Comparison of ENCODE assay signal across 8 cellular contexts in the genomic region with DNA sequence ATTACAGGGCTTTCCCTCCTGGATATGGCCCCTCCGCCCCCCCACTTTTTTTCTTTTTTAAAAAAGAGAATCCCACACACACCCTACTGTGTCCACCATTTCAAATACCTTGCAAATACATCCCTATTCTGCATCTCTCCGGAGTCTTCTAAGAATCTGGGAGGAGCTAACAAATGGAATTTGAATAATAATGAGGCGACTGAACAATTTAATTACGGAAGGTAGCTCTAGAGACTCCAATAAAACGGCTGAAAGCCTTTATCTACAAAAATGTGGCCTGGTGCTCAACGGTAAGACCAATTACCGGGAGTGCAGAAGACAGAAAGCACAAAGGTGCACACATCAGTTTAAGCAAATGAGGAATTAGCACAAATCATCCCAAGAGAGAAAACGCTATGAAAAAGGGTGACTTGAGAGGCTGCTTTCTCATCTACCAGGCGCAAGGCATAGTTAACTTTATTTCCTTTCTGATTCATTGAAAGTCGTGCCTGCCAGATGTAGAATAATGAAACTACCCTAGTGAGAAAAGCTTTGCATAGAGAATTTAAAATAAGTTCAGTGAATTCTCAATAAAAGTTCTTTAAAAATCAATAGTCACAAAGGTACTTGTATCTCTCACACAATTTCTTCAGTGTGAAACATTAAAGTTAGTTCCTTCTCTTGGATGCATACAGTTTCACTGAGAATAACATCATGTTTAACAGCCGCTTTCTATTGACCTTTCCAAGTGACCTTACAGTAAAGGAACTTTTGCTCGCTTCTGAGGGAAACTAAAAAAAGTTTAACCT. TPM values are rescaled to one million over a fixed set of nuclear protein-coding genes. Genes with fewer than 3 reads are reported as not detected.
DNase-seq lines count a peak whose midpoint lies in the region; ATAC-seq, FAIRE-seq and TF ChIP-seq lines count a peak whose summit lies in the region.

No MANE protein-coding gene starts in this region.

- H3K4me1 ChIP-seq in cardiac muscle cell (ENCODE audit: low read depth) = peaks cover 37% of the 10 kb centered on the region
- peaks cover 25% of the 10 kb centered on the region for H3K4me1 ChIP-seq in HepG2 (ENCODE audit: insufficient read depth, low read length)
- peaks cover 11 to 21% (median 17%) of the 10 kb centered on the region in 4 donors for H3K4me1 ChIP-seq in upper lobe of left lung

- TF ChIP-seq POLR2A in HepG2 (IDR thresholded peaks at IDR 0.05; ENCODE audit: insufficient read depth in 1 of 2, low read depth in 2 of 2, low read length in 2 of 2) = no peak
- no peak for TF ChIP-seq POLR2A in upper lobe of left lung (IDR thresholded peaks at IDR 0.05)

- H3K79me2 ChIP-seq in HepG2 (ENCODE audit: insufficient read depth, low read length) = no peaks in the 10 kb centered on the region

- H3K36me3 ChIP-seq in cardiac muscle cell = no peaks in the 10 kb centered on the region
- no peaks in the 10 kb centered on the region for H3K36me3 ChIP-seq in HepG2 (replicated peaks in 1 of 2; ENCODE audit: control insufficient read depth in 1 of 2, insufficient read depth in 2 of 2, low read length in 2 of 2)
- no peaks in the 10 kb centered on the region for H3K36me3 ChIP-seq in upper lobe of left lung

- in situ Hi-C loops in HepG2 (cut with HindIII; ENCODE audit: extremely low pct_ligation_motif_present, low pct_unique_long_range_greater_than_20kb) = no loop called here

- TF ChIP-seq EP300 in HepG2 (IDR thresholded peaks at IDR 0.05; ENCODE audit: low read depth in 2 of 2, low read length in 2 of 2) (no peak), HepG2 (CRISPR knock-in tag; IDR thresholded peaks at IDR 0.05; ENCODE audit: borderline replicate concordance) (no peak), upper lobe of left lung (IDR thresholded peaks at IDR 0.05) (no peak)

- no peaks in the 10 kb centered on the region for H3K9me3 Mint-ChIP-seq in activated CD4-positive, alpha-beta memory T cell treated with anti-CD3 and anti-CD28 coated beads, Interleukin-2, amount 10 ng/mL, durations not matched to agents 7 days and 5 days

- H3K36me3 Mint-ChIP-seq in activated CD4-positive, alpha-beta memory T cell treated with anti-CD3 and anti-CD28 coated beads, Interleukin-2, amount 10 ng/mL, durations not matched to agents 7 days and 5 days (ENCODE audit: low read depth) = no peaks in the 10 kb centered on the region

- DNase-seq in cardiac muscle cell (ENCODE audit: low read depth in 1 of 2, low spot score in 1 of 2) (no peak), Right ventricle myocardium superior (no peak), HepG2 (ENCODE audit: low spot score) (no peak), upper lobe of left lung (no peak), NCI-H2107 treated with DMSO at 0.1 percent for 48 hours (lab: John Stamatoyannopoulos, UW; ENCODE audit: unreplicated experiment) (no peak), RKO (ENCODE audit: low spot score) (no peak)
- DNase-seq in activated CD4-positive, alpha-beta memory T cell treated with anti-CD3 and anti-CD28 coated beads, Interleukin-2, amount 10 ng/mL, durations not matched to agents 7 days and 5 days = no peak

- H3K9ac ChIP-seq in HepG2 (ENCODE audit: insufficient read depth, low read depth, low read length) = no peak overlapping the region

- TF ChIP-seq RAD21 in HepG2 (CRISPR knock-in tag; IDR thresholded peaks at IDR 0.05) = no peak

- H3K9me3 ChIP-seq in cardiac muscle cell (ENCODE audit: low read depth) (no peaks in the 10 kb centered on the region), HepG2 (ENCODE audit: low read length) (no peaks in the 10 kb centered on the region), upper lobe of left lung (no peaks in the 10 kb centered on the region)

- H3K27ac ChIP-seq in cardiac muscle cell = peak overlapping the region; percentile 94
- H3K27ac ChIP-seq in HepG2 (ENCODE audit: extremely low read length, insufficient read depth, low read length) = no peak overlapping the region
- peak overlapping the region in 3 of 4 donors; percentile 71 to 86 (median 86) for H3K27ac ChIP-seq in upper lobe of left lung

- 12% methylated on average over 12 of the region's 12 CpGs for WGBS in HepG2 (ENCODE audit: low lambda C conversion rate)
- WGBS in upper lobe of left lung, 2 donors = 60 to 66% methylated on average over 12 of the region's 12 CpGs

- no peaks in the 10 kb centered on the region for H4K20me1 ChIP-seq in HepG2 (ENCODE audit: insufficient read depth, low read length)

- ATAC-seq in Right ventricle myocardium superior (ENCODE audit: poor library complexity) (no peak), HepG2 (no peak), upper lobe of left lung (ENCODE audit: low FRiP score in 2 of 2) (no peak), GM21737 (IDR thresholded peaks at IDR 0.05; ENCODE audit: unreplicated experiment) (no peak)

- peak overlapping the region; percentile 78 for H3K4me2 ChIP-seq in HepG2 (ENCODE audit: low read depth, low read length)

- peaks cover 43% of the 10 kb centered on the region for H3K27me3 Mint-ChIP-seq in activated CD4-positive, alpha-beta memory T cell treated with anti-CD3 and anti-CD28 coated beads, Interleukin-2, amount 10 ng/mL, durations not matched to agents 7 days and 5 days

- CTCF ChIA-PET in activated CD4-positive, alpha-beta memory T cell treated with anti-CD3 and anti-CD28 coated beads, Interleukin-2, amount 10 ng/mL, durations not matched to agents 7 days and 5 days (lab: Charles Lee) = interaction anchor here (1.3 kb wide), 1 partner anchor 39 kb away, joined by 4 read pairs; no protein-coding TSS in a partner anchor
- CTCF ChIA-PET in HepG2 (lab: Yijun Ruan, JAX; ENCODE audit: low intra/inter-chr PET ratio, low total read pairs) = no interaction called here

- POLR2A ChIA-PET in activated CD4-positive, alpha-beta memory T cell treated with anti-CD3 and anti-CD28 coated beads, Interleukin-2, amount 10 ng/mL, durations not matched to agents 7 days and 5 days (lab: Charles Lee) = interaction anchor here (1.1 to 3.0 kb wide), 5 partner anchors 34 to 330 kb away, joined by 3 to 12 read pairs (median 3); partner anchors contain the start of gene PNRC1
- POLR2A ChIA-PET in HepG2 (lab: Yijun Ruan, JAX) = no interaction called here

- intact Hi-C loops in Right ventricle myocardium superior (cut with DNase I) = loop anchor here (5.0 kb wide), 1 partner anchor 38 kb away; no protein-coding TSS in a partner anchor
- intact Hi-C loops in HepG2 (cut with micrococcal nuclease; ENCODE audit: unreplicated experiment) = no loop called here

- TF ChIP-seq CTCF in cardiac muscle cell (IDR thresholded peaks at IDR 0.05; ENCODE audit: low read depth, low read length) (no peak), HepG2 (CRISPR knock-in tag; IDR thresholded peaks at IDR 0.05) (no peak), upper lobe of left lung (IDR thresholded peaks at IDR 0.05) (no peak)

- H2AFZ ChIP-seq in HepG2 (ENCODE audit: low read length) = no peak overlapping the region

- H3K4me1 Mint-ChIP-seq in activated CD4-positive, alpha-beta memory T cell treated with anti-CD3 and anti-CD28 coated beads, Interleukin-2, amount 10 ng/mL, durations not matched to agents 7 days and 5 days = peaks cover 21% of the 10 kb centered on the region

- peak overlapping the region; percentile 71 for H3K4me3 Mint-ChIP-seq in activated CD4-positive, alpha-beta memory T cell treated with anti-CD3 and anti-CD28 coated beads, Interleukin-2, amount 10 ng/mL, durations not matched to agents 7 days and 5 days

- no peak for FAIRE-seq in HepG2 (lab: Jason Lieb, UNC)

- H3K27ac Mint-ChIP-seq in activated CD4-positive, alpha-beta memory T cell treated with anti-CD3 and anti-CD28 coated beads, Interleukin-2, amount 10 ng/mL, durations not matched to agents 7 days and 5 days = no peak overlapping the region

- H3K4me3 ChIP-seq in cardiac muscle cell (peak overlapping the region; percentile 72), HepG2 (replicated peaks in 1 of 3; ENCODE audit: insufficient read depth in 1 of 3, low read depth in 2 of 3, low read length in 3 of 3) (0 out of 6 replicates have a peak overlapping the region, but pooled peaks of 1 of the 3 experiments have one; percentile 72), upper lobe of left lung (peak overlapping the region in 3 of 4 donors; percentile 60 to 77 (median 70))

- H3K27me3 ChIP-seq in cardiac muscle cell = no peaks in the 10 kb centered on the region
- H3K27me3 ChIP-seq in HepG2 (ENCODE audit: control insufficient read depth in 1 of 2, insufficient read depth in 2 of 2, low read length in 2 of 2) = peaks cover 1 to 51% of the 10 kb centered on the region in 2 experiments; a peak in 4 of 5 replicates
- H3K27me3 ChIP-seq in upper lobe of left lung = no peaks in the 10 kb centered on the region

- BruUV-seq in HepG2 (replicated peaks; lab: Mats Ljungman, UMichigan) = no TSS peak

RNA-seq across cellular contexts. Expression of gene RRAGD, which starts 1.6 kb away (rescaled TPM):
- 32.4 and 33.2 TPM in 2 replicates for total RNA-seq in cardiac muscle cell
- 39.8 and 40.1 TPM in 2 replicates for polyA plus RNA-seq in cardiac muscle cell
- total RNA-seq in Right ventricle myocardium superior = 130 TPM
- 10 to 100 TPM; 11.3 to 11.6 TPM for total RNA-seq in activated CD4-positive, alpha-beta memory T cell treated with anti-CD3 and anti-CD28 coated beads, Interleukin-2, amount 10 ng/mL, durations not matched to agents 7 days and 5 days
- 0.35 and 0.39 TPM in 2 replicates for total RNA-seq in HepG2 (2016; rRNA removed; fragmentation: Illumina TruSeq; extraction: Trizol)
- total RNA-seq in HepG2 (2016; cell fraction: cytosol; rRNA removed; fragmentation: Illumina TruSeq; extraction: Trizol; ENCODE audit: low read depth) = 0.26 and 0.30 TPM in 2 replicates
- 0.30 and 0.63 TPM in 2 replicates for total RNA-seq in HepG2 (2016; cell fraction: insoluble cytoplasmic fraction; rRNA removed; fragmentation: Illumina TruSeq; extraction: Trizol)
- total RNA-seq in HepG2 (2016; cell fraction: membrane; rRNA removed; fragmentation: Illumina TruSeq; extraction: Trizol) = 0.69 and 1.1 TPM in 2 replicates
- 0.28 and 0.53 TPM in 2 replicates for total RNA-seq in HepG2 (2016; cell fraction: nucleus; rRNA removed; fragmentation: Illumina TruSeq; extraction: Trizol)
- 0.53 and 0.57 TPM in 2 replicates for polyA plus RNA-seq in HepG2 (2011; rRNA removed)
- polyA plus RNA-seq in HepG2 (2011; cell fraction: cytosol; rRNA removed) = 0.12 and 0.37 TPM in 2 replicates
- polyA plus RNA-seq in HepG2 (2011; cell fraction: nucleus; rRNA removed) = 0.05 and 0.06 TPM in 2 replicates
- 0.21 and 0.85 TPM in 2 replicates for polyA plus RNA-seq in HepG2 (2012)
- polyA plus RNA-seq in HepG2 (2016; cell fraction: cytosol; fragmentation: Illumina TruSeq; extraction: Trizol; ENCODE audit: low read depth) = 0.37 and 0.38 TPM in 2 replicates
- 0.17 and 0.53 TPM in 2 replicates for polyA plus RNA-seq in HepG2 (2016; cell fraction: insoluble cytoplasmic fraction; fragmentation: Illumina TruSeq; extraction: Trizol; ENCODE audit: low read depth)
- polyA plus RNA-seq in HepG2 (2016; cell fraction: membrane; fragmentation: Illumina TruSeq; extraction: Trizol; ENCODE audit: low read depth) = 0.69 and 0.86 TPM in 2 replicates
- 0.22 TPM in 1 of 2 replicates, not detected in the other for polyA plus RNA-seq in HepG2 (2016; cell fraction: nucleus; fragmentation: Illumina TruSeq; extraction: Trizol; ENCODE audit: insufficient read depth, low read depth)
- 0.26 TPM in 1 of 2 replicates, not detected in the other for polyA minus RNA-seq in HepG2 (2011; rRNA and poly(A)+ RNA removed; ENCODE audit: low replicate concordance)
- 0.62 and 1.3 TPM in 2 replicates for polyA minus RNA-seq in HepG2 (2011; cell fraction: cytosol; rRNA and poly(A)+ RNA removed)
- polyA minus RNA-seq in HepG2 (2011; cell fraction: nucleus; rRNA and poly(A)+ RNA removed) = 0.12 and 0.13 TPM in 2 replicates
- 10 to 100 TPM; 17.5 to 62.7 (median 29.7) TPM for total RNA-seq in upper lobe of left lung

RNA-seq across cellular contexts. Expression of gene ANKRD6, which starts 22.5 kb away (rescaled TPM):
- total RNA-seq in cardiac muscle cell (13.7 and 21.5 TPM in 2 replicates), Right ventricle myocardium superior (15.0 TPM), HepG2 (2016; rRNA removed; fragmentation: Illumina TruSeq; extraction: Trizol) (0.13 and 0.18 TPM in 2 replicates), upper lobe of left lung (10 to 100 TPM; 14.5 to 60.8 (median 30.7) TPM)
- polyA plus RNA-seq in cardiac muscle cell (10.3 and 16.0 TPM in 2 replicates), HepG2 (2011; rRNA removed) (0.36 and 0.48 TPM in 2 replicates)
- 1 to 10 TPM; 4.2 to 4.8 TPM for total RNA-seq in activated CD4-positive, alpha-beta memory T cell treated with anti-CD3 and anti-CD28 coated beads, Interleukin-2, amount 10 ng/mL, durations not matched to agents 7 days and 5 days
- total RNA-seq in HepG2 (2016; cell fraction: cytosol; rRNA removed; fragmentation: Illumina TruSeq; extraction: Trizol; ENCODE audit: low read depth) = not detected in 2 replicates
- 0.24 and 0.32 TPM in 2 replicates for total RNA-seq in HepG2 (2016; cell fraction: insoluble cytoplasmic fraction; rRNA removed; fragmentation: Illumina TruSeq; extraction: Trizol)
- total RNA-seq in HepG2 (2016; cell fraction: membrane; rRNA removed; fragmentation: Illumina TruSeq; extraction: Trizol) = 0.17 and 0.49 TPM in 2 replicates
- total RNA-seq in HepG2 (2016; cell fraction: nucleus; rRNA removed; fragmentation: Illumina TruSeq; extraction: Trizol) = 0.41 TPM in 1 of 2 replicates, not detected in the other
- 0.09 and 0.44 TPM in 2 replicates for polyA plus RNA-seq in HepG2 (2011; cell fraction: cytosol; rRNA removed)
- 0.34 and 0.47 TPM in 2 replicates for polyA plus RNA-seq in HepG2 (2011; cell fraction: nucleus; rRNA removed)
- 0.15 and 0.28 TPM in 2 replicates for polyA plus RNA-seq in HepG2 (2012)
- 0.19 and 0.32 TPM in 2 replicates for polyA plus RNA-seq in HepG2 (2016; cell fraction: cytosol; fragmentation: Illumina TruSeq; extraction: Trizol; ENCODE audit: low read depth)
- 0.36 and 0.38 TPM in 2 replicates for polyA plus RNA-seq in HepG2 (2016; cell fraction: insoluble cytoplasmic fraction; fragmentation: Illumina TruSeq; extraction: Trizol; ENCODE audit: low read depth)
- 0.35 and 0.37 TPM in 2 replicates for polyA plus RNA-seq in HepG2 (2016; cell fraction: membrane; fragmentation: Illumina TruSeq; extraction: Trizol; ENCODE audit: low read depth)
- 0.61 and 1.2 TPM in 2 replicates for polyA plus RNA-seq in HepG2 (2016; cell fraction: nucleus; fragmentation: Illumina TruSeq; extraction: Trizol; ENCODE audit: insufficient read depth, low read depth)
- 0.10 TPM in 1 of 2 replicates, not detected in the other for polyA minus RNA-seq in HepG2 (2011; rRNA and poly(A)+ RNA removed; ENCODE audit: low replicate concordance)
- not detected in 2 replicates for polyA minus RNA-seq in HepG2 (2011; cell fraction: cytosol; rRNA and poly(A)+ RNA removed)
- polyA minus RNA-seq in HepG2 (2011; cell fraction: nucleus; rRNA and poly(A)+ RNA removed) = 0.25 and 0.26 TPM in 2 replicates

RNA-seq across cellular contexts. Expression of gene UBE2J1, which starts 57.9 kb away (rescaled TPM):
- 17.9 and 19.8 TPM in 2 replicates for total RNA-seq in cardiac muscle cell
- polyA plus RNA-seq in cardiac muscle cell = 26.4 and 28.7 TPM in 2 replicates
- 11.9 TPM for total RNA-seq in Right ventricle myocardium superior
- 10 to 100 TPM; 36.9 to 37.2 TPM for total RNA-seq in activated CD4-positive, alpha-beta memory T cell treated with anti-CD3 and anti-CD28 coated beads, Interleukin-2, amount 10 ng/mL, durations not matched to agents 7 days and 5 days
- 19.3 and 29.5 TPM in 2 replicates for total RNA-seq in HepG2 (2016; rRNA removed; fragmentation: Illumina TruSeq; extraction: Trizol)
- 13.5 and 15.0 TPM in 2 replicates for total RNA-seq in HepG2 (2016; cell fraction: cytosol; rRNA removed; fragmentation: Illumina TruSeq; extraction: Trizol; ENCODE audit: low read depth)
- 20.1 and 28.2 TPM in 2 replicates for total RNA-seq in HepG2 (2016; cell fraction: insoluble cytoplasmic fraction; rRNA removed; fragmentation: Illumina TruSeq; extraction: Trizol)
- total RNA-seq in HepG2 (2016; cell fraction: membrane; rRNA removed; fragmentation: Illumina TruSeq; extraction: Trizol) = 34.9 and 36.8 TPM in 2 replicates
- total RNA-seq in HepG2 (2016; cell fraction: nucleus; rRNA removed; fragmentation: Illumina TruSeq; extraction: Trizol) = 10.8 and 11.8 TPM in 2 replicates
- polyA plus RNA-seq in HepG2 (2011; rRNA removed) = 18.6 and 24.6 TPM in 2 replicates
- polyA plus RNA-seq in HepG2 (2011; cell fraction: cytosol; rRNA removed) = 12.1 and 17.5 TPM in 2 replicates
- 5.8 and 6.6 TPM in 2 replicates for polyA plus RNA-seq in HepG2 (2011; cell fraction: nucleus; rRNA removed)
- polyA plus RNA-seq in HepG2 (2012) = 15.8 and 17.0 TPM in 2 replicates
- polyA plus RNA-seq in HepG2 (2016; cell fraction: cytosol; fragmentation: Illumina TruSeq; extraction: Trizol; ENCODE audit: low read depth) = 26.2 and 31.5 TPM in 2 replicates
- 52.7 and 53.8 TPM in 2 replicates for polyA plus RNA-seq in HepG2 (2016; cell fraction: insoluble cytoplasmic fraction; fragmentation: Illumina TruSeq; extraction: Trizol; ENCODE audit: low read depth)
- polyA plus RNA-seq in HepG2 (2016; cell fraction: membrane; fragmentation: Illumina TruSeq; extraction: Trizol; ENCODE audit: low read depth) = 47.6 and 48.7 TPM in 2 replicates
- 22.0 and 22.5 TPM in 2 replicates for polyA plus RNA-seq in HepG2 (2016; cell fraction: nucleus; fragmentation: Illumina TruSeq; extraction: Trizol; ENCODE audit: insufficient read depth, low read depth)
- 10.0 and 15.8 TPM in 2 replicates for polyA minus RNA-seq in HepG2 (2011; rRNA and poly(A)+ RNA removed; ENCODE audit: low replicate concordance)
- polyA minus RNA-seq in HepG2 (2011; cell fraction: cytosol; rRNA and poly(A)+ RNA removed) = 13.7 and 13.9 TPM in 2 replicates
- 18.8 and 20.0 TPM in 2 replicates for polyA minus RNA-seq in HepG2 (2011; cell fraction: nucleus; rRNA and poly(A)+ RNA removed)
- 10 to 100 TPM; 16.5 to 55.5 (median 37.4) TPM for total RNA-seq in upper lobe of left lung
